ENCODE assay signal across 9 cellular contexts in genomic region chr2:159960413-159960812, GRCh38. TPM values are rescaled to one million over a fixed set of nuclear protein-coding genes. Genes with fewer than 3 reads are reported as not detected.
DNase-seq lines count a peak whose midpoint lies in the region; FAIRE-seq and TF ChIP-seq lines count a peak whose summit lies in the region.
"Had no signal": no experiment of that assay in that cellular context is flagged by ENCODE, and none has a peak within 500 bp of the region (broad histone marks: within the 10 kb centered on the region; RNA-seq: fewer than 3 reads in every experiment).

No MANE protein-coding gene starts in this region.

- H3K56ac ChIP-seq in mesendoderm (ENCODE audit: low read length): no peak overlapping the region

- no peak overlapping the region for H3K4ac ChIP-seq in mesendoderm (ENCODE audit: low read depth, low read length)

- TF ChIP-seq CTCF in GM13976 (IDR thresholded peaks at IDR 0.05; ENCODE audit: borderline replicate concordance, control extremely low read depth, extremely low read depth, insufficient read depth, missing control alignments) (no peak), HEK293 (tag by site-specific recombination; IDR thresholded peaks at IDR 0.05) (no peak), kidney (IDR thresholded peaks at IDR 0.05; ENCODE audit: borderline replicate concordance, extremely low read depth, insufficient read depth) (no peak)

- no peak overlapping the region for H3K4me2 ChIP-seq in mesendoderm (ENCODE audit: low read length)

- H3K9me3 ChIP-seq in HEK293 (ENCODE audit: control insufficient read depth, insufficient read depth, low read depth, low read length) (no peaks in the 10 kb centered on the region), kidney (ENCODE audit: control insufficient read depth in 1 of 2, low read length in 2 of 2) (no peaks in the 10 kb centered on the region)
- H3K9me3 ChIP-seq: neutrophil had no signal

- peak; percentile 18 for DNase-seq in GM13976 (ENCODE audit: low spot score)
- peak; percentile 2 for DNase-seq in SK-MEL-5 (ENCODE audit: low read depth, low spot score)
- DNase-seq in mesendoderm: peak; percentile 11
- no peak for DNase-seq in kidney
- no peak for DNase-seq in NCI-H2081 (lab: John Stamatoyannopoulos, UW)
- DNase-seq in amygdala (lab: John Stamatoyannopoulos, UW): no peak
- no peak for DNase-seq in ecto neural progenitor cell (ENCODE audit: low spot score)

- intact Hi-C loops in kidney (cut with DNase I): no loop called here

- no peak overlapping the region for H2BK120ac ChIP-seq in mesendoderm (ENCODE audit: low read depth, low read length)

- WGBS in mesendoderm (ENCODE audit: extremely low coverage, insufficient coverage, low lambda C conversion rate): no CpG with 5 or more reads among the region's 2 CpGs

- H4K8ac ChIP-seq in mesendoderm (ENCODE audit: low read depth, low read length): no peak overlapping the region

- H3K23ac ChIP-seq in mesendoderm (ENCODE audit: low read length): no peak overlapping the region

- H2BK15ac ChIP-seq in mesendoderm (replicated peaks; ENCODE audit: low read depth): no peak overlapping the region

- POLR2A ChIA-PET in HEK293 (lab: Yijun Ruan, JAX): no interaction called here

- H3K36me3 ChIP-seq in HEK293 (ENCODE audit: control insufficient read depth in 2 of 2, insufficient read depth in 1 of 2, low read length in 2 of 2): no peaks in the 10 kb centered on the region
- no peaks in the 10 kb centered on the region for H3K36me3 ChIP-seq in mesendoderm (ENCODE audit: control insufficient read depth, insufficient read depth, low read length)
- H3K36me3 ChIP-seq in kidney (ENCODE audit: control insufficient read depth in 1 of 2, insufficient read depth in 2 of 2, low read length in 2 of 2): no peaks in the 10 kb centered on the region
- H3K36me3 ChIP-seq: neutrophil had no signal

- H3K27ac ChIP-seq in HEK293 (ENCODE audit: extremely low read depth, low read depth, low read length): no peak overlapping the region
- H3K27ac ChIP-seq in mesendoderm (ENCODE audit: low read depth, low read length): no peak overlapping the region
- H3K27ac ChIP-seq in kidney (ENCODE audit: low read depth in 2 of 2, low read length in 2 of 2): no peak overlapping the region
- H3K27ac ChIP-seq: neutrophil had no signal

- H2BK5ac ChIP-seq in mesendoderm (ENCODE audit: low read length): no peak overlapping the region

- no peak overlapping the region for H3K18ac ChIP-seq in mesendoderm (ENCODE audit: low read length)

- H3K9ac ChIP-seq in mesendoderm (ENCODE audit: low read length) (no peak overlapping the region), kidney (ENCODE audit: low read length in 2 of 2) (no peak overlapping the region)

- CTCF ChIA-PET in HEK293 (lab: Yijun Ruan, JAX): interaction anchor here (1.0 kb wide), 1 partner anchor 70 kb away, joined by 6 read pairs; no protein-coding TSS in a partner anchor

- in situ Hi-C loops in GM13976 (cut with MboI; ENCODE audit: low sequenced_read_pairs, unreplicated experiment): no loop called here
- in situ Hi-C loops in SK-MEL-5 (cut with HindIII; ENCODE audit: low pct_unique_long_range_greater_than_20kb, low sequenced_read_pairs): no loop called here

- H3K79me2 ChIP-seq in mesendoderm (ENCODE audit: control insufficient read depth, insufficient read depth, low read length): no peaks in the 10 kb centered on the region

- FAIRE-seq in kidney (lab: Jason Lieb, UNC): no peak

- no peak overlapping the region for H4K5ac ChIP-seq in mesendoderm (ENCODE audit: low read length)

- H2AK5ac ChIP-seq in mesendoderm (ENCODE audit: low read length): no peak overlapping the region

- H3K4me1 ChIP-seq in HEK293 (ENCODE audit: control insufficient read depth, insufficient read depth, low read length) (no peaks in the 10 kb centered on the region), mesendoderm (ENCODE audit: control insufficient read depth, low read depth, low read length) (peaks cover 2% of the 10 kb centered on the region), kidney (ENCODE audit: control insufficient read depth in 1 of 2, insufficient read depth in 1 of 2, low read depth in 1 of 2, low read length in 2 of 2) (peaks cover 3 to 7% of the 10 kb centered on the region in 2 donors)

- H3K27me3 ChIP-seq in mesendoderm (ENCODE audit: insufficient read depth, low read length, poor library complexity): no peaks in the 10 kb centered on the region
- H3K27me3 ChIP-seq: neutrophil had no signal

- no peaks in the 10 kb centered on the region for H3K79me1 ChIP-seq in mesendoderm (ENCODE audit: low read length)

- no peak overlapping the region for H3K4me3 ChIP-seq in HEK293 (ENCODE audit: low read depth, low read length)
- no peak overlapping the region for H3K4me3 ChIP-seq in mesendoderm (ENCODE audit: low read length)
- no peak overlapping the region for H3K4me3 ChIP-seq in kidney (ENCODE audit: low read length in 2 of 2)

TF ChIP-seq in HEK293, 187 proteins besides CTCF, POLR2A, EP300 and RAD21:
- TF ChIP-seq ZNF660 (tag by site-specific recombination; IDR thresholded peaks at IDR 0.05) (peak; percentile 88), ZNF670 (tag by site-specific recombination; IDR thresholded peaks at IDR 0.05; ENCODE audit: low read depth) (no peak), ZNF571 (tag by site-specific recombination; IDR thresholded peaks at IDR 0.05) (no peak), ZNF211 (tag by site-specific recombination; IDR thresholded peaks at IDR 0.05; ENCODE audit: low read depth) (no peak), ATF2 (tag by site-specific recombination; IDR thresholded peaks at IDR 0.05; ENCODE audit: low read depth) (no peak)
- TF ChIP-seq, protein P1, sequence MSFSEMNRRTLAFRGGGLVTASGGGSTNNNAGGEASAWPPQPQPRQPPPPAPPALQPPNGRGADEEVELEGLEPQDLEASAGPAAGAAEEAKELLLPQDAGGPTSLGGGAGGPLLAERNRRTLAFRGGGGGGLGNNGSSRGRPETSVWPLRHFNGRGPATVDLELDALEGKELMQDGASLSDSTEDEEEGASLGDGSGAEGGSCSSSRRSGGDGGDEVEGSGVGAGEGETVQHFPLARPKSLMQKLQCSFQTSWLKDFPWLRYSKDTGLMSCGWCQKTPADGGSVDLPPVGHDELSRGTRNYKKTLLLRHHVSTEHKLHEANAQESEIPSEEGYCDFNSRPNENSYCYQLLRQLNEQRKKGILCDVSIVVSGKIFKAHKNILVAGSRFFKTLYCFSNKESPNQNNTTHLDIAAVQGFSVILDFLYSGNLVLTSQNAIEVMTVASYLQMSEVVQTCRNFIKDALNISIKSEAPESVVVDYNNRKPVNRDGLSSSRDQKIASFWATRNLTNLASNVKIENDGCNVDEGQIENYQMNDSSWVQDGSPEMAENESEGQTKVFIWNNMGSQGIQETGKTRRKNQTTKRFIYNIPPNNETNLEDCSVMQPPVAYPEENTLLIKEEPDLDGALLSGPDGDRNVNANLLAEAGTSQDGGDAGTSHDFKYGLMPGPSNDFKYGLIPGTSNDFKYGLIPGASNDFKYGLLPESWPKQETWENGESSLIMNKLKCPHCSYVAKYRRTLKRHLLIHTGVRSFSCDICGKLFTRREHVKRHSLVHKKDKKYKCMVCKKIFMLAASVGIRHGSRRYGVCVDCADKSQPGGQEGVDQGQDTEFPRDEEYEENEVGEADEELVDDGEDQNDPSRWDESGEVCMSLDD (tag by site-specific recombination; IDR thresholded peaks at IDR 0.05): no peak
- TF ChIP-seq, protein P2, sequence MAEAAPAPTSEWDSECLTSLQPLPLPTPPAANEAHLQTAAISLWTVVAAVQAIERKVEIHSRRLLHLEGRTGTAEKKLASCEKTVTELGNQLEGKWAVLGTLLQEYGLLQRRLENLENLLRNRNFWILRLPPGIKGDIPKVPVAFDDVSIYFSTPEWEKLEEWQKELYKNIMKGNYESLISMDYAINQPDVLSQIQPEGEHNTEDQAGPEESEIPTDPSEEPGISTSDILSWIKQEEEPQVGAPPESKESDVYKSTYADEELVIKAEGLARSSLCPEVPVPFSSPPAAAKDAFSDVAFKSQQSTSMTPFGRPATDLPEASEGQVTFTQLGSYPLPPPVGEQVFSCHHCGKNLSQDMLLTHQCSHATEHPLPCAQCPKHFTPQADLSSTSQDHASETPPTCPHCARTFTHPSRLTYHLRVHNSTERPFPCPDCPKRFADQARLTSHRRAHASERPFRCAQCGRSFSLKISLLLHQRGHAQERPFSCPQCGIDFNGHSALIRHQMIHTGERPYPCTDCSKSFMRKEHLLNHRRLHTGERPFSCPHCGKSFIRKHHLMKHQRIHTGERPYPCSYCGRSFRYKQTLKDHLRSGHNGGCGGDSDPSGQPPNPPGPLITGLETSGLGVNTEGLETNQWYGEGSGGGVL (tag by site-specific recombination; IDR thresholded peaks at IDR 0.05): no peak

RNA-seq across cellular contexts. Expression of gene LY75, which starts 55.9 kb away (rescaled TPM):
- not detected in 2 replicates for total RNA-seq in SK-MEL-5 (2014; rRNA removed; shearing (Covaris generic))
- 0.15 TPM in 1 of 2 replicates, not detected in the other for polyA plus RNA-seq in SK-MEL-5 (2015; cell fraction: cytosol; rRNA removed)
- polyA plus RNA-seq in SK-MEL-5 (2015; cell fraction: nucleus; rRNA removed): 0.07 TPM in 1 of 2 replicates, not detected in the other
- polyA plus RNA-seq in mesendoderm (2013, experiment 1 of 2): 3.5 TPM
- 3.0 TPM for polyA plus RNA-seq in mesendoderm (2013, experiment 2 of 2)
- total RNA-seq in kidney: 23.2 TPM
- polyA plus RNA-seq in kidney (ENCODE audit: insufficient read depth, low read depth, low replicate concordance): 3.8 TPM

Comparison
In these comparisons a context has a peak if more than half of its experiments do, and no peak if none do; other contexts are left out.
1. DNase-seq: peak in GM13976 (single experiment), SK-MEL-5 (single experiment) and mesendoderm (single experiment); none in kidney (single experiment), NCI-H2081 (0 of 2), amygdala (0 of 56) and ecto neural progenitor cell (single experiment).
2. RNA of gene LY75, which starts 55.9 kb away (total RNA-seq): 23.2 TPM in kidney (single experiment); not detected in SK-MEL-5; every median in the first group is over 10 times any median in the second.